9 cellular contexts compared by ENCODE assay signal in the genomic region with DNA sequence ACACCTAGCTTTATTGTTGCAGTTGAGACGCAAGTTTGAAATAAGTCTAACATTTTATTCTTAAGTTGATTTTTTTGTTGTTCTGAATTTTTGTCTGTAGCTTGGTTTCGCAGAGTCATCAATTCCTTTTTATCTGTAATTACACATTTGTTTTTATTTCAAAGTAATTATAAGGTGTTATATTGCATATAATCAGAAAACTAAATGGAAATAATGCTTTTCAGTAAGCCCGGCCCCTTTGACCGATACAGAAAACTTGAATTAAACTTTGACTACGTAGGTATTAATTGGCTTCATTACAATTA. TPM values are rescaled to one million over a fixed set of nuclear protein-coding genes. Genes with fewer than 3 reads are reported as not detected.
DNase-seq lines count a peak whose midpoint lies in the region; ATAC-seq and TF ChIP-seq lines count a peak whose summit lies in the region.
"Had no signal": no experiment of that assay in that cellular context is flagged by ENCODE, and none has a peak within 500 bp of the region (broad histone marks: within the 10 kb centered on the region; RNA-seq: fewer than 3 reads in every experiment).

No MANE protein-coding gene starts in this region.

- H3K4me3 ChIP-seq in BLaER1 (peak overlapping the region; percentile 90), MM.1S (ENCODE audit: low read length) (peak overlapping the region; percentile 76), ectodermal cell (ENCODE audit: insufficient read depth, low read depth, low read length) (peak overlapping the region; percentile 70), neural progenitor cell (peak overlapping the region; percentile 83)

- H3K4me1 ChIP-seq in BLaER1 (peaks cover 28% of the 10 kb centered on the region), MM.1S (ENCODE audit: low read length) (no peaks in the 10 kb centered on the region), ectodermal cell (ENCODE audit: control insufficient read depth, insufficient read depth, low read length) (no peaks in the 10 kb centered on the region), neural progenitor cell (no peaks in the 10 kb centered on the region)

- H3K27me3 ChIP-seq in BLaER1: no peaks in the 10 kb centered on the region
- no peaks in the 10 kb centered on the region for H3K27me3 ChIP-seq in MM.1S (replicated peaks; ENCODE audit: insufficient read depth, low read length)
- H3K27me3 ChIP-seq in ectodermal cell (ENCODE audit: control insufficient read depth, insufficient read depth, low read length, poor library complexity, severe bottlenecking): no peaks in the 10 kb centered on the region
- H3K27me3 ChIP-seq in neural progenitor cell: no peaks in the 10 kb centered on the region

- peaks cover 3% of the 10 kb centered on the region for H3K27me3 Mint-ChIP-seq in neural progenitor cell (ENCODE audit: insufficient read depth, low read depth)

- peaks cover 13% of the 10 kb centered on the region for H3K9me3 ChIP-seq in BLaER1
- H3K9me3 ChIP-seq in MM.1S (replicated peaks; ENCODE audit: insufficient read depth, low read length): no peaks in the 10 kb centered on the region
- no peaks in the 10 kb centered on the region for H3K9me3 ChIP-seq in ectodermal cell (ENCODE audit: control insufficient read depth, low read length)
- peaks cover 5% of the 10 kb centered on the region for H3K9me3 ChIP-seq in neural progenitor cell (ENCODE audit: low read depth)

- peak overlapping the region; percentile 98; the same call in 1 of the 2 replicates for H3K27ac ChIP-seq in BLaER1
- peak overlapping the region; percentile 1; the same call in 1 of the 2 replicates for H3K27ac ChIP-seq in MM.1S (ENCODE audit: low read length)
- no peak overlapping the region for H3K27ac ChIP-seq in ectodermal cell (ENCODE audit: insufficient read depth, low read depth, low read length, poor library complexity, severe bottlenecking)
- H3K27ac ChIP-seq in neural progenitor cell: no peak overlapping the region

- ATAC-seq in GM21367 (IDR thresholded peaks at IDR 0.05; ENCODE audit: unreplicated experiment): no peak

- no peak overlapping the region for H2AFZ ChIP-seq in MM.1S (ENCODE audit: low read length)
- H2AFZ ChIP-seq in neural progenitor cell (replicated peaks): no peak overlapping the region

- peaks cover 7% of the 10 kb centered on the region; the same call in 1 of the 2 replicates for H3K36me3 ChIP-seq in BLaER1
- no peaks in the 10 kb centered on the region for H3K36me3 ChIP-seq in MM.1S (replicated peaks; ENCODE audit: insufficient read depth, low read length)
- H3K36me3 ChIP-seq in ectodermal cell (ENCODE audit: control insufficient read depth, insufficient read depth, low read length): no peaks in the 10 kb centered on the region
- peaks cover 3% of the 10 kb centered on the region for H3K36me3 ChIP-seq in neural progenitor cell

- H4K20me1 ChIP-seq in BLaER1 (peaks cover 31% of the 10 kb centered on the region), MM.1S (ENCODE audit: insufficient read depth, low read length) (no peaks in the 10 kb centered on the region), neural progenitor cell (ENCODE audit: low read depth) (peaks cover 13% of the 10 kb centered on the region)

- no peaks in the 10 kb centered on the region for H3K9me2 ChIP-seq in MM.1S (replicated peaks; ENCODE audit: insufficient read depth, low read length)

- peaks cover 3% of the 10 kb centered on the region for H3K4me1 Mint-ChIP-seq in neural progenitor cell

- 82 to 83% methylated on average over 3 to 4 of the region's 5 CpGs for WGBS in ectodermal cell, 2 experiments

- TF ChIP-seq CTCF in MM.1S (IDR thresholded peaks at IDR 0.05; ENCODE audit: low read length): no peak
- no peak for TF ChIP-seq CTCF in neural progenitor cell (IDR thresholded peaks at IDR 0.05)

- H3K4me2 ChIP-seq in BLaER1: peak overlapping the region; percentile 89
- peak overlapping the region; percentile 80 for H3K4me2 ChIP-seq in MM.1S (ENCODE audit: low read depth, low read length)
- peak overlapping the region; percentile 90 for H3K4me2 ChIP-seq in neural progenitor cell

- H3F3A ChIP-seq in MM.1S (ENCODE audit: insufficient read depth, low read length): peaks cover 10% of the 10 kb centered on the region; the same call in 1 of the 2 replicates
- H3F3A ChIP-seq in neural progenitor cell (ENCODE audit: low read depth): peaks cover 15% of the 10 kb centered on the region

- H3K9me3 Mint-ChIP-seq in neural progenitor cell: peaks cover 11% of the 10 kb centered on the region

- DNase-seq in MM.1S: no peak
- no peak for DNase-seq in neural progenitor cell (ENCODE audit: low spot score)
- DNase-seq in COLO668 (lab: John Stamatoyannopoulos, UW; ENCODE audit: unreplicated experiment): no peak
- no peak for DNase-seq in medulla oblongata (ENCODE audit: extremely low spot score)
- no peak for DNase-seq in stimulated activated CD4-positive, alpha-beta T cell treated with anti-CD3 and anti-CD28 coated beads, Interleukin-12 subunit alpha, Interleukin-12 subunit beta, amount 100 ng/mL, for 4 hours
- DNase-seq: amniotic stem cell had no signal

- H3K9ac ChIP-seq in BLaER1 (peak overlapping the region; percentile 97), MM.1S (ENCODE audit: low read length) (peak overlapping the region; percentile 90; the same call in 1 of the 2 replicates), neural progenitor cell (no peak overlapping the region)

- peaks cover 8% of the 10 kb centered on the region for H3K36me3 Mint-ChIP-seq in neural progenitor cell

- H3K79me2 ChIP-seq in MM.1S (ENCODE audit: low read length) (peaks cover 81% of the 10 kb centered on the region), neural progenitor cell (ENCODE audit: low read depth) (peaks cover 86% of the 10 kb centered on the region)

- H3K27ac Mint-ChIP-seq in neural progenitor cell: no peak overlapping the region

- H3K4me3 Mint-ChIP-seq in neural progenitor cell: peak overlapping the region; percentile 96

RNA-seq across cellular contexts. Expression of gene KDM6A, which starts 2.1 kb away (rescaled TPM):
- 25.8 TPM for polyA plus RNA-seq in ectodermal cell (2013, experiment 1 of 4)
- 29.7 TPM for polyA plus RNA-seq in ectodermal cell (2013, experiment 2 of 4)
- 21.5 TPM for polyA plus RNA-seq in ectodermal cell (2013, experiment 3 of 4)
- 22.9 TPM for polyA plus RNA-seq in ectodermal cell (2013, experiment 4 of 4)
- total RNA-seq in neural progenitor cell (ENCODE audit: low replicate concordance): 52.6 and 56.2 TPM in 2 replicates

RNA-seq across cellular contexts. Expression of gene DUSP21, which starts 31.3 kb away (rescaled TPM):
- not detected for polyA plus RNA-seq in ectodermal cell (2013, experiment 1 of 4)
- polyA plus RNA-seq in ectodermal cell (2013, experiment 2 of 4): not detected
- not detected for polyA plus RNA-seq in ectodermal cell (2013, experiment 3 of 4)
- not detected for polyA plus RNA-seq in ectodermal cell (2013, experiment 4 of 4)
- not detected in 2 replicates for total RNA-seq in neural progenitor cell (ENCODE audit: low replicate concordance)

Comparison
In these comparisons a context has a peak if more than half of its experiments do, and no peak if none do; other contexts are left out.
1. H3K27ac ChIP-seq: peak in BLaER1 (single experiment) and MM.1S (single experiment); none in ectodermal cell (single experiment) and neural progenitor cell (single experiment).
2. Peak in every context shown above with its lines, with median percentiles within 50 percentile points of each other: H3K4me2 ChIP-seq and H3K4me3 ChIP-seq.